26 cellular contexts compared by ENCODE assay signal in genomic region chr3:79368403-79368802, GRCh38.
DNase-seq lines count a peak whose midpoint lies in the region; ATAC-seq and TF ChIP-seq lines count a peak whose summit lies in the region.
"Had no signal": no experiment of that assay in that cellular context is flagged by ENCODE, and none has a peak within 500 bp of the region (broad histone marks: within the 10 kb centered on the region; RNA-seq: fewer than 3 reads in every experiment).

No MANE protein-coding gene starts in this region.

- TF ChIP-seq CTCF in foreskin keratinocyte (conservative IDR thresholded peaks at IDR 0.05) (no peak), prostate gland (IDR thresholded peaks at IDR 0.05) (no peak)

- intact Hi-C loops in prostate gland (cut with DNase I): no loop called here

- H3K4me3 ChIP-seq in HUES64 (ENCODE audit: low read length) (no peak overlapping the region), prostate gland (no peak overlapping the region)
- H3K4me3 ChIP-seq: dorsolateral prefrontal cortex, tibial nerve had no signal

- WGBS in HUES64: 79% methylated on average over 3 of the region's 3 CpGs
- WGBS in prostate gland: 57% methylated on average over 3 of the region's 3 CpGs

- H3K27me3 ChIP-seq in HUES64 (ENCODE audit: insufficient read depth, low read length) (no peaks in the 10 kb centered on the region), foreskin keratinocyte (no peaks in the 10 kb centered on the region), prostate gland (replicated peaks; ENCODE audit: insufficient read depth) (no peaks in the 10 kb centered on the region)
- H3K27me3 ChIP-seq: tibial nerve had no signal

- no peak for TF ChIP-seq POLR2A in prostate gland (IDR thresholded peaks at IDR 0.05)

- DNase-seq in NCI-H69 (lab: John Stamatoyannopoulos, UW): peak; percentile 45
- DNase-seq in foreskin keratinocyte: peak; percentile 90 to 97
- peak; percentile 36 for DNase-seq in prostate gland (ENCODE audit: low spot score)
- DNase-seq in LoVo (ENCODE audit: low spot score): no peak
- DNase-seq in T-helper 17 cell: no peak
- DNase-seq in COR-L47 (lab: John Stamatoyannopoulos, UW): no peak
- DNase-seq: activated CD4-positive, alpha-beta memory T cell treated with anti-CD3 and anti-CD28 coated beads for 36 hours; activated naive CD4-positive, alpha-beta T cell treated with Interleukin-2 at 50 U/mL for 16 hours; activated T-cell treated with anti-CD3 and anti-CD28 coated beads for 4 hours; AML-193; amniotic stem cell; caudate nucleus; DMS79 treated with DMSO at 0.1 percent for 48 hours; dorsolateral prefrontal cortex; foreskin melanocyte; HCEC 1CT; left cardiac atrium; midbrain; NCI-H1048; NCI-H774; stimulated activated CD4-positive, alpha-beta T cell treated with anti-CD3 and anti-CD28 coated beads, Interleukin-4, amount 100 ng/mL, for 24 hours; stimulated activated naive CD8-positive, alpha-beta T cell treated with anti-CD3 and anti-CD28 coated beads, Interleukin-15, amount 100 ng/mL, for 72 hours had no signal

- no peaks in the 10 kb centered on the region for H3K27me3 Mint-ChIP-seq in T-helper 17 cell
- H3K27me3 Mint-ChIP-seq: activated CD4-positive, alpha-beta memory T cell treated with anti-CD3 and anti-CD28 coated beads for 36 hours; natural killer cell treated with Interleukin-12 subunit alpha and Interleukin-12 subunit beta and Interleukin-15 and Interleukin-18, amount 100 ng/mL, for 72 hours; stimulated activated naive CD8-positive, alpha-beta T cell treated with anti-CD3 and anti-CD28 coated beads, Interleukin-15, amount 100 ng/mL, for 72 hours had no signal

- 0 out of 2 replicates have a peak overlapping the region, but pooled peaks have one; percentile 21 for H3K9ac ChIP-seq in HUES64 (ENCODE audit: low read depth, low read length)

- H3K9me3 ChIP-seq in HUES64 (ENCODE audit: insufficient read depth, low read depth, low read length) (0 out of 2 replicates have a peak, but pooled peaks cover 5% of the 10 kb centered on the region), prostate gland (no peaks in the 10 kb centered on the region), T-helper 17 cell (ENCODE audit: control insufficient read depth, low read length, poor library complexity, severe bottlenecking) (no peaks in the 10 kb centered on the region)
- H3K9me3 ChIP-seq: tibial nerve had no signal

- H3K36me3 ChIP-seq in HUES64 (ENCODE audit: insufficient read depth, low read length) (no peaks in the 10 kb centered on the region), prostate gland (no peaks in the 10 kb centered on the region)
- H3K36me3 ChIP-seq: tibial nerve, WERI-Rb-1 had no signal

- H3K27ac ChIP-seq in HUES64 (ENCODE audit: low read depth, low read length) (no peak overlapping the region), foreskin keratinocyte (peak overlapping the region; percentile 77), prostate gland (no peak overlapping the region)
- H3K27ac ChIP-seq: dorsolateral prefrontal cortex, tibial nerve, WERI-Rb-1 had no signal

- ATAC-seq in foreskin keratinocyte (peak; percentile 93), T-helper 17 cell (no peak)
- ATAC-seq: left cardiac atrium; natural killer cell treated with Interleukin-12 subunit alpha and Interleukin-12 subunit beta and Interleukin-15 and Interleukin-18, amount 100 ng/mL, for 72 hours; stimulated activated naive CD8-positive, alpha-beta T cell treated with anti-CD3 and anti-CD28 coated beads, Interleukin-15, amount 100 ng/mL, for 72 hours had no signal

- H3K4me3 Mint-ChIP-seq in T-helper 17 cell: no peak overlapping the region
- H3K4me3 Mint-ChIP-seq: activated CD4-positive, alpha-beta memory T cell treated with anti-CD3 and anti-CD28 coated beads for 36 hours; natural killer cell treated with Interleukin-12 subunit alpha and Interleukin-12 subunit beta and Interleukin-15 and Interleukin-18, amount 100 ng/mL, for 72 hours; stimulated activated naive CD8-positive, alpha-beta T cell treated with anti-CD3 and anti-CD28 coated beads, Interleukin-15, amount 100 ng/mL, for 72 hours had no signal

- no peak overlapping the region for H3K27ac Mint-ChIP-seq in T-helper 17 cell
- H3K27ac Mint-ChIP-seq: activated CD4-positive, alpha-beta memory T cell treated with anti-CD3 and anti-CD28 coated beads for 36 hours; natural killer cell treated with Interleukin-12 subunit alpha and Interleukin-12 subunit beta and Interleukin-15 and Interleukin-18, amount 100 ng/mL, for 72 hours; stimulated activated naive CD8-positive, alpha-beta T cell treated with anti-CD3 and anti-CD28 coated beads, Interleukin-15, amount 100 ng/mL, for 72 hours had no signal

- H3K36me3 Mint-ChIP-seq in T-helper 17 cell (ENCODE audit: low read depth): no peaks in the 10 kb centered on the region
- H3K36me3 Mint-ChIP-seq: activated CD4-positive, alpha-beta memory T cell treated with anti-CD3 and anti-CD28 coated beads for 36 hours; natural killer cell treated with Interleukin-12 subunit alpha and Interleukin-12 subunit beta and Interleukin-15 and Interleukin-18, amount 100 ng/mL, for 72 hours had no signal

- peaks cover 7% of the 10 kb centered on the region for H3K4me1 ChIP-seq in HUES64 (ENCODE audit: insufficient read depth, low read length)
- H3K4me1 ChIP-seq in foreskin keratinocyte: peaks cover 35% of the 10 kb centered on the region
- H3K4me1 ChIP-seq in prostate gland (replicated peaks): peaks cover 9% of the 10 kb centered on the region
- H3K4me1 ChIP-seq: tibial nerve had no signal

- H3K4me1 Mint-ChIP-seq in T-helper 17 cell: no peaks in the 10 kb centered on the region
- H3K4me1 Mint-ChIP-seq: stimulated activated naive CD8-positive, alpha-beta T cell treated with anti-CD3 and anti-CD28 coated beads, Interleukin-15, amount 100 ng/mL, for 72 hours had no signal

Comparison
In these comparisons a context has a peak if more than half of its experiments do, and no peak if none do; other contexts are left out.
1. DNase-seq: peak in NCI-H69 (single experiment), foreskin keratinocyte (2 of 2) and prostate gland (single experiment); none in LoVo (single experiment), T-helper 17 cell (0 of 3) and COR-L47 (single experiment).